ENCODE assay signal across 31 cellular contexts in the genomic region with DNA sequence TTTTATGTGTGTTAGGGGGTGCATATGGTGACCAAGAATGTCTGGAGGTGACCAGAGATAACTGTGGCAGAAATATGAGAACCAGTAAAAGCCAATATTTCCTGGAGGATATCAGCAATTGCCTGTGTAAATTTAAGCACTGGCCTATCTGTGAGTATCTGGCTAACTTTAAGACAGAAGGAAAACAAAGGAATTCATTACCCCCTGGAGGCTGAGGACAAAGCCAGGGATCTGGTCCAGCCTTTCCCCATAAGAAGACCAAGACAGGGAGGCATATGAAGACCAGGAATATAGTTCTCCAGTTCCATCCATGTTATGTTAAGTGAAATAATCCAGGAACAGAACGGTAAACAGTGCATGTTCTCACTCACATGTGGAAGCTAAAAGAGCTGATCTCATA.
"Had no signal": no experiment of that assay in that cellular context is flagged by ENCODE, and none has a peak within 500 bp of the region (broad histone marks: within the 10 kb centered on the region; RNA-seq: fewer than 3 reads in every experiment).

No MANE protein-coding gene starts in this region.

- H3K4me3 ChIP-seq: Peyer's patch had no signal

- H3K36me3 Mint-ChIP-seq: activated CD8-positive, alpha-beta memory T cell treated with anti-CD3 and anti-CD28 coated beads, Interleukin-2, amount 10 ng/mL, durations not matched to agents 7 days and 5 days; activated naive CD4-positive, alpha-beta T cell treated with anti-CD3 and anti-CD28 coated beads, Interleukin-2, amount 10 ng/mL, durations not matched to agents 7 days and 5 days; activated naive CD8-positive, alpha-beta T cell; brain had no signal

- DNase-seq: activated B cell treated with CpG ODN at 0.5 μM for 24 hours; activated CD4-positive, alpha-beta memory T cell treated with anti-CD3 and anti-CD28 coated beads, Interleukin-2, amount 10 ng/mL, durations not matched to agents 7 days and 5 days; activated CD4-positive, alpha-beta T cell treated with anti-CD3 and anti-CD28 coated beads for 4 hours; activated CD4-positive, CD25-positive, alpha-beta regulatory T cell treated with anti-CD3 and anti-CD28 coated beads, Interleukin-2, amount 50 U/mL, for 72 hours; activated CD8-positive, alpha-beta memory T cell treated with anti-CD3 and anti-CD28 coated beads for 24 hours; activated CD8-positive, alpha-beta memory T cell treated with anti-CD3 and anti-CD28 coated beads, Interleukin-2, amount 10 ng/mL, durations not matched to agents 7 days and 5 days; activated CD8-positive, alpha-beta memory T cell treated with anti-CD3 and anti-CD28 coated beads, Interleukin-2, amount 50 U/mL, for 48 hours; activated effector memory CD4-positive, alpha-beta T cell treated with Interleukin-2 at 50 U/mL for 16 hours; activated naive CD4-positive, alpha-beta T cell treated with anti-CD3 and anti-CD28 coated beads, Interleukin-2, amount 10 ng/mL, durations not matched to agents 7 days and 5 days; activated naive CD8-positive, alpha-beta T cell treated with anti-CD3 and anti-CD28 coated beads, Interleukin-2, amount 50 U/mL, for 24 hours; activated T-cell treated with anti-CD3 and anti-CD28 coated beads, Interleukin-2, amount 50 U/mL, for 48 hours; anterior cingulate cortex; caudate nucleus; Karpas-422; KBM-7; NCI-H1048; NCI-H1105 treated with DMSO at 0.1 percent for 48 hours; NCI-H1436; NCI-H1694; NCI-H1930; NCI-H2081 treated with DMSO at 0.1 percent for 48 hours; NCI-H226; NCI-H524 treated with DMSO at 0.1 percent for 48 hours; PC-3; Peyer's patch; SIG-M5 had no signal

- H3K36me3 ChIP-seq: Peyer's patch had no signal

- ATAC-seq: activated CD8-positive, alpha-beta memory T cell treated with anti-CD3 and anti-CD28 coated beads, Interleukin-2, amount 10 ng/mL, durations not matched to agents 7 days and 5 days; activated naive CD8-positive, alpha-beta T cell treated with anti-CD3 and anti-CD28 coated beads, Interleukin-2, amount 50 U/mL, for 24 hours; PC-3; Right ventricle myocardium inferior had no signal

- H3K9me3 Mint-ChIP-seq: activated B cell treated with CpG ODN at 0.5 μM for 24 hours; activated CD4-positive, alpha-beta memory T cell treated with anti-CD3 and anti-CD28 coated beads, Interleukin-2, amount 10 ng/mL, durations not matched to agents 7 days and 5 days; activated naive CD4-positive, alpha-beta T cell treated with anti-CD3 and anti-CD28 coated beads, Interleukin-2, amount 10 ng/mL, durations not matched to agents 7 days and 5 days; activated naive CD8-positive, alpha-beta T cell treated with anti-CD3 and anti-CD28 coated beads, Interleukin-2, amount 50 U/mL, for 24 hours; T-helper 2 cell treated with Interferon-gamma antibody and Interleukin-4, amounts not matched to agents 5 μg/mL and 100 μg/mL, for 36 hours had no signal

- H3K4me1 ChIP-seq: Peyer's patch had no signal

- H3K27ac ChIP-seq: Peyer's patch, RWPE1 had no signal

- H3K9me3 ChIP-seq: Peyer's patch had no signal

- H3K4me1 Mint-ChIP-seq: activated B cell treated with CpG ODN at 0.5 μM for 24 hours; activated CD4-positive, alpha-beta memory T cell treated with anti-CD3 and anti-CD28 coated beads, Interleukin-2, amount 10 ng/mL, durations not matched to agents 7 days and 5 days; activated CD8-positive, alpha-beta memory T cell treated with anti-CD3 and anti-CD28 coated beads, Interleukin-2, amount 10 ng/mL, durations not matched to agents 7 days and 5 days; activated naive CD4-positive, alpha-beta T cell treated with anti-CD3 and anti-CD28 coated beads, Interleukin-2, amount 10 ng/mL, durations not matched to agents 7 days and 5 days; activated naive CD8-positive, alpha-beta T cell treated with anti-CD3 and anti-CD28 coated beads, Interleukin-2, amount 50 U/mL, for 24 hours had no signal

- H3K27ac Mint-ChIP-seq: activated B cell treated with CpG ODN at 0.5 μM for 24 hours; activated CD4-positive, alpha-beta memory T cell treated with anti-CD3 and anti-CD28 coated beads, Interleukin-2, amount 10 ng/mL, durations not matched to agents 7 days and 5 days; activated CD8-positive, alpha-beta memory T cell treated with anti-CD3 and anti-CD28 coated beads, Interleukin-2, amount 10 ng/mL, durations not matched to agents 7 days and 5 days; activated naive CD4-positive, alpha-beta T cell treated with anti-CD3 and anti-CD28 coated beads, Interleukin-2, amount 10 ng/mL, durations not matched to agents 7 days and 5 days; activated naive CD8-positive, alpha-beta T cell; activated naive CD8-positive, alpha-beta T cell treated with anti-CD3 and anti-CD28 coated beads, Interleukin-2, amount 50 U/mL, for 24 hours; T-helper 2 cell treated with Interferon-gamma antibody and Interleukin-4, amounts not matched to agents 5 μg/mL and 100 μg/mL, for 36 hours had no signal

- H3K27me3 ChIP-seq: Peyer's patch had no signal

- H3K4me3 Mint-ChIP-seq: activated B cell treated with CpG ODN at 0.5 μM for 24 hours; activated CD4-positive, alpha-beta memory T cell treated with anti-CD3 and anti-CD28 coated beads, Interleukin-2, amount 10 ng/mL, durations not matched to agents 7 days and 5 days; activated CD8-positive, alpha-beta memory T cell treated with anti-CD3 and anti-CD28 coated beads, Interleukin-2, amount 10 ng/mL, durations not matched to agents 7 days and 5 days; activated naive CD4-positive, alpha-beta T cell treated with anti-CD3 and anti-CD28 coated beads, Interleukin-2, amount 10 ng/mL, durations not matched to agents 7 days and 5 days; activated naive CD8-positive, alpha-beta T cell; activated naive CD8-positive, alpha-beta T cell treated with anti-CD3 and anti-CD28 coated beads, Interleukin-2, amount 50 U/mL, for 24 hours; brain; T-helper 2 cell treated with Interferon-gamma antibody and Interleukin-4, amounts not matched to agents 5 μg/mL and 100 μg/mL, for 36 hours had no signal
